Comparison of ENCODE assay signal across 10 cellular contexts in the genomic region with DNA sequence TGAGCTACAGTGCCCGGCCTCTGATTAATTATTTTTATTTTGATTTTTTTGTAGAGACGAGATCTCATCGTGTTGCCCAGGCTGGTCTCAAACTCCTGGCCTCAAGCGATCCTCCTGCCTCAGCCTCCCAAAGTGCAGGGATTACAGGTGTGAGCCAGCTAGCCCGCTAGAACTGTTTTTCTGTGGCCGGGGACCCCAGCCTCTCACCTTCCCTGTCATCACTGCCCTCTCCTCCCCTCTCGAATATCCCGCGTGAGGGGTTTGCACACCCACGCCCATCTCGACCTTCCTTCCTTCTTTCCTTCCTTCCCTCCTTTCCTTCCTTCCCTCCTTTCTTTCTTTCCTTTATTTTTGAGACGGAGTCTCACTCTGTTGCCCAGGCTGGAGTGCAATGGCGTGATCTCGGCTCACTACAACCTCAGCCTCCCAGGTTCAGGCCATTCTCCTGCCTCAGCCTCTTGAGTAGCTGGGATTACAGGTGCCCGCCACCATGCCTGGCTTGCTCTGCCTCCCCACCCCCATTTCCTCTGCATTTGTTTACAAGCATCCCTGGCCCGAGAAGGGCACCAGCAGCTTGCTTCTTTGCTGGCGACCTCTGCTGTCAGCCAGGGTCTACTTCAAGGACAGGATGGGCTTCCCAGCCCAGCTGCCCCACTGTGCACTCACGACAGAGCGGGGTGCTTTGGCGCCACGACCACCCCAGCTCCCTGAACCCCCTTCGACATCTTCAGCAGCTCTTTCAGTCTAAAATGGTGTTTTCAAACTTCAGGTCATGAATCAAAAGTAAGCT. TPM values are rescaled to one million over a fixed set of nuclear protein-coding genes. Genes with fewer than 3 reads are reported as not detected.
DNase-seq lines count a peak whose midpoint lies in the region; ATAC-seq, FAIRE-seq and TF ChIP-seq lines count a peak whose summit lies in the region.
"Had no signal": no experiment of that assay in that cellular context is flagged by ENCODE, and none has a peak within 500 bp of the region (broad histone marks: within the 10 kb centered on the region; RNA-seq: fewer than 3 reads in every experiment).

No MANE protein-coding gene starts in this region.

- TF ChIP-seq CTCF in BJ (IDR thresholded peaks at IDR 0.05; ENCODE audit: insufficient read depth, low read depth, low read length) (peak; percentile 33), PC-3 (conservative IDR thresholded peaks at IDR 0.05; ENCODE audit: low read depth, low read length) (peak; percentile 39; the same call in 1 of the 2 replicates), foreskin fibroblast (IDR thresholded peaks at IDR 0.05; ENCODE audit: low read depth, low read length) (peak; percentile 14)

- CTCF ChIA-PET in BJ (lab: Yijun Ruan, JAX) (interaction anchor here (0.7 to 3.9 kb wide), 8 partner anchors 10 to 843 kb away, joined by 3 to 33 read pairs (median 4); no protein-coding TSS in a partner anchor), PC-3 (lab: Charles Lee) (interaction anchor here (0.6 kb wide), 1 partner anchor 265 kb away, joined by 3 read pairs; no protein-coding TSS in a partner anchor)

- H3K9me3 ChIP-seq in PC-3 (ENCODE audit: low read length) = no peaks in the 10 kb centered on the region
- H3K9me3 ChIP-seq: SJCRH30 had no signal

- H3K27me3 ChIP-seq in BJ (ENCODE audit: control insufficient read depth, insufficient read depth, low read length) (peaks cover 7% of the 10 kb centered on the region), PC-3 (ENCODE audit: low read length) (no peaks in the 10 kb centered on the region)
- H3K27me3 ChIP-seq: SJCRH30 had no signal

- peaks cover 2% of the 10 kb centered on the region; the same call in 1 of the 2 replicates for H3K79me2 ChIP-seq in PC-3 (ENCODE audit: low read length)

- ATAC-seq in PC-3 = no peak
- ATAC-seq in GM19328 (IDR thresholded peaks at IDR 0.05; ENCODE audit: unreplicated experiment) = no peak

- no peak for TF ChIP-seq POLR2A in GM12891 (IDR thresholded peaks at IDR 0.05; ENCODE audit: low read depth, low read length)

- peak; percentile 90 for FAIRE-seq in GM12891 (lab: Jason Lieb, UNC)

- H3K4me3 ChIP-seq in BJ (ENCODE audit: low read depth, low read length) = no peak overlapping the region
- no peak overlapping the region for H3K4me3 ChIP-seq in PC-3 (ENCODE audit: low read length)
- no peak overlapping the region for H3K4me3 ChIP-seq in foreskin fibroblast (ENCODE audit: low read depth in 1 of 2, low read length in 2 of 2)
- H3K4me3 ChIP-seq: SJCRH30 had no signal

- POLR2A ChIA-PET in BJ (lab: Charles Lee) = no interaction called here
- POLR2A ChIA-PET in PC-3 (lab: Charles Lee; ENCODE audit: unreplicated experiment) = no interaction called here

- no peak overlapping the region for H3K4me2 ChIP-seq in PC-3 (ENCODE audit: low read length)

- no peaks in the 10 kb centered on the region for H3F3A ChIP-seq in PC-3 (ENCODE audit: low read length, unreplicated experiment)

- H3K4me1 ChIP-seq in PC-3 (ENCODE audit: insufficient read depth, low read length) = peaks cover 18% of the 10 kb centered on the region
- H3K4me1 ChIP-seq: SJCRH30 had no signal

- no peak overlapping the region for H3K27ac ChIP-seq in PC-3 (ENCODE audit: low read length)
- H3K27ac ChIP-seq: SJCRH30 had no signal

- no peak for DNase-seq in BJ (ENCODE audit: low read depth)
- DNase-seq in GM12891 (ENCODE audit: insufficient read length, low spot score) = no peak
- DNase-seq in PC-3 = no peak
- DNase-seq in foreskin fibroblast = peak in 1 of 2 donors; percentile 50
- no peak for DNase-seq in NCI-H226
- no peak for DNase-seq in stimulated activated naive CD4-positive, alpha-beta T cell (lab: John Stamatoyannopoulos, UW)
- DNase-seq in activated CD4-positive, CD25-positive, alpha-beta regulatory T cell treated with anti-CD3 and anti-CD28 coated beads, Interleukin-2, amount 50 U/mL, for 72 hours = no peak
- DNase-seq: activated naive CD8-positive, alpha-beta T cell treated with anti-CD3 and anti-CD28 coated beads, Interleukin-2, amount 10 ng/mL, durations not matched to agents 7 days and 5 days had no signal

- no peaks in the 10 kb centered on the region for H3K9me2 ChIP-seq in PC-3 (replicated peaks; ENCODE audit: low read length)

- intact Hi-C loops in PC-3 (cut with micrococcal nuclease) = loop anchor here (10.0 kb wide), 1 partner anchor 142 kb away; no protein-coding TSS in a partner anchor

- H3K36me3 ChIP-seq in BJ (ENCODE audit: control insufficient read depth, insufficient read depth, low read length) = no peaks in the 10 kb centered on the region
- no peaks in the 10 kb centered on the region for H3K36me3 ChIP-seq in PC-3 (ENCODE audit: low read depth, low read length)
- H3K36me3 ChIP-seq: SJCRH30 had no signal

- H3K9ac ChIP-seq in PC-3 (ENCODE audit: low read length) = no peak overlapping the region

- H4K20me1 ChIP-seq in PC-3 (ENCODE audit: low read length) = no peaks in the 10 kb centered on the region

- BruUV-seq in PC-3 (replicated peaks; lab: Mats Ljungman, UMichigan) = no TSS peak

- H2AFZ ChIP-seq in PC-3 (ENCODE audit: low read length) = no peak overlapping the region

TF ChIP-seq in GM12891, 5 proteins besides CTCF, POLR2A, EP300 and RAD21:
- no peak for TF ChIP-seq POLR2AphosphoS5 (IDR thresholded peaks at IDR 0.05; ENCODE audit: low read depth, low read length)
- no peak for TF ChIP-seq PAX5 (IDR thresholded peaks at IDR 0.05; ENCODE audit: insufficient read depth, low read length, severe bottlenecking)
- TF ChIP-seq TAF1 (IDR thresholded peaks at IDR 0.05; ENCODE audit: low read depth, low read length) = no peak
- no peak for TF ChIP-seq POU2F2 (IDR thresholded peaks at IDR 0.05; ENCODE audit: low read depth, low read length)
- no peak for TF ChIP-seq SPI1 (IDR thresholded peaks at IDR 0.05; ENCODE audit: low read depth, low read length)

RNA-seq across cellular contexts. Expression of gene TRAF3, which starts 4.3 kb away (rescaled TPM):
- 16.9 and 20.1 TPM in 2 replicates for polyA plus RNA-seq in BJ (2011; rRNA removed)
- polyA minus RNA-seq in BJ (2011; rRNA and poly(A)+ RNA removed) = 18.4 and 20.9 TPM in 2 replicates
- 49.2 TPM for polyA plus RNA-seq in GM12891 (2012; ENCODE audit: low read depth, missing spikeins)
- total RNA-seq in PC-3 (2014; rRNA removed) = 19.4 and 35.0 TPM in 2 replicates
